8 cellular contexts compared by ENCODE assay signal in genomic region chr14:61475316-61475715, GRCh38.
DNase-seq lines count a peak whose midpoint lies in the region; ATAC-seq and TF ChIP-seq lines count a peak whose summit lies in the region.

No MANE protein-coding gene starts in this region.

- TF ChIP-seq CTCF in fibroblast of lung (conservative IDR thresholded peaks at IDR 0.05 in 1 of 2, IDR thresholded peaks at IDR 0.05 in 1 of 2; ENCODE audit: low read depth in 1 of 2, low read length in 2 of 2) = peak; percentile 56 to 65

- H3K27ac Mint-ChIP-seq in activated naive CD4-positive, alpha-beta T cell treated with anti-CD3 and anti-CD28 coated beads, Interleukin-2, amount 50 U/mL, for 24 hours = peak overlapping the region; percentile 90
- H3K27ac Mint-ChIP-seq in T-helper 17 cell = peak overlapping the region; percentile 95

- no peaks in the 10 kb centered on the region for H3K27me3 ChIP-seq in fibroblast of lung (ENCODE audit: control insufficient read depth, insufficient read depth, low read length)

- peak overlapping the region; percentile 40 for H3K4me3 Mint-ChIP-seq in activated naive CD4-positive, alpha-beta T cell treated with anti-CD3 and anti-CD28 coated beads, Interleukin-2, amount 50 U/mL, for 24 hours
- peak overlapping the region; percentile 45 for H3K4me3 Mint-ChIP-seq in T-helper 17 cell

- H3K9me3 Mint-ChIP-seq in activated naive CD4-positive, alpha-beta T cell treated with anti-CD3 and anti-CD28 coated beads, Interleukin-2, amount 50 U/mL, for 24 hours = no peaks in the 10 kb centered on the region

- no peaks in the 10 kb centered on the region for H3K79me2 ChIP-seq in fibroblast of lung (ENCODE audit: control insufficient read depth, insufficient read depth, low read length)

- peaks cover 98% of the 10 kb centered on the region for H3K4me1 Mint-ChIP-seq in activated naive CD4-positive, alpha-beta T cell treated with anti-CD3 and anti-CD28 coated beads, Interleukin-2, amount 50 U/mL, for 24 hours
- H3K4me1 Mint-ChIP-seq in T-helper 17 cell = peaks cover 76% of the 10 kb centered on the region

- no peaks in the 10 kb centered on the region for H4K20me1 ChIP-seq in fibroblast of lung (ENCODE audit: control insufficient read depth, extremely low read depth, insufficient read depth, low read length)

- no peaks in the 10 kb centered on the region for H3K27me3 Mint-ChIP-seq in activated naive CD4-positive, alpha-beta T cell treated with anti-CD3 and anti-CD28 coated beads, Interleukin-2, amount 50 U/mL, for 24 hours
- no peaks in the 10 kb centered on the region for H3K27me3 Mint-ChIP-seq in T-helper 17 cell

- H3K9me3 ChIP-seq in T-helper 17 cell (ENCODE audit: control insufficient read depth, low read length, poor library complexity, severe bottlenecking) (no peaks in the 10 kb centered on the region), fibroblast of lung (ENCODE audit: control insufficient read depth, insufficient read depth, low read depth, low read length) (no peaks in the 10 kb centered on the region)

- peak overlapping the region; percentile 92 for H3K27ac ChIP-seq in fibroblast of lung (ENCODE audit: insufficient read depth, low read length)

- ATAC-seq in T-helper 17 cell (no peak), GM18867 (IDR thresholded peaks at IDR 0.05; ENCODE audit: unreplicated experiment) (no peak), GM18511 (IDR thresholded peaks at IDR 0.05; ENCODE audit: unreplicated experiment) (no peak)

- peaks cover 16% of the 10 kb centered on the region for H3K36me3 Mint-ChIP-seq in activated naive CD4-positive, alpha-beta T cell treated with anti-CD3 and anti-CD28 coated beads, Interleukin-2, amount 50 U/mL, for 24 hours
- H3K36me3 Mint-ChIP-seq in T-helper 17 cell (ENCODE audit: low read depth) = peaks cover 8% of the 10 kb centered on the region

- no peak for DNase-seq in activated naive CD4-positive, alpha-beta T cell treated with Interleukin-2 at 50 U/mL for 16 hours
- DNase-seq in NCI-H1092 (lab: John Stamatoyannopoulos, UW) = peak; percentile 27
- no peak for DNase-seq in T-helper 17 cell
- DNase-seq in fibroblast of lung (ENCODE audit: low read depth in 2 of 2) = peak; percentile 63 to 90
- DNase-seq in renal cortical epithelial cell (ENCODE audit: low read depth) = peak; percentile 84

- no peak overlapping the region for H2AFZ ChIP-seq in fibroblast of lung (ENCODE audit: low read length)

- no peak overlapping the region for H3K4me3 ChIP-seq in fibroblast of lung (replicated peaks in 1 of 4; ENCODE audit: control extremely low read depth in 1 of 4, insufficient read depth in 1 of 4, low read depth in 3 of 4, low read length in 4 of 4)

- no peaks in the 10 kb centered on the region for H3K36me3 ChIP-seq in fibroblast of lung (ENCODE audit: control insufficient read depth, insufficient read depth, low read length)

- no peak overlapping the region for H3K9ac ChIP-seq in fibroblast of lung (ENCODE audit: insufficient read depth, low read length)

- no peak overlapping the region for H3K4me2 ChIP-seq in fibroblast of lung (ENCODE audit: extremely low read depth, insufficient read depth, low read length)

- H3K4me1 ChIP-seq in fibroblast of lung (ENCODE audit: control insufficient read depth, extremely low read depth, insufficient read depth, low read length) = peaks cover 44% of the 10 kb centered on the region

Comparison
In these comparisons a context has a peak if more than half of its experiments do, and no peak if none do; other contexts are left out.
1. DNase-seq: peak in NCI-H1092 (single experiment), fibroblast of lung (2 of 2) and renal cortical epithelial cell (single experiment); none in activated naive CD4-positive, alpha-beta T cell treated with Interleukin-2 at 50 U/mL for 16 hours (single experiment) and T-helper 17 cell (0 of 3).